ENCODE assay signal across 8 cellular contexts in genomic region chr14:21098134-21098891, GRCh38. TPM values are rescaled to one million over a fixed set of nuclear protein-coding genes. Genes with fewer than 3 reads are reported as not detected.
DNase-seq lines count a peak whose midpoint lies in the region; ATAC-seq and TF ChIP-seq lines count a peak whose summit lies in the region.

Gene ZNF219 (minus strand): TSS chr14:21098655. CDS start chr14:21093591, 5,064 bp downstream.

- H3K9me3 ChIP-seq in OCI-LY1 (ENCODE audit: low read length): no peaks in the 10 kb centered on the region
- H3K9me3 ChIP-seq in heart right ventricle: no peaks in the 10 kb centered on the region

- H3K4me3 Mint-ChIP-seq in osteocyte (ENCODE audit: unreplicated experiment): peak within 1 kb of the TSS; percentile 76

- peak within 1 kb of the TSS; percentile 62 for H3K4me3 ChIP-seq in OCI-LY1 (ENCODE audit: low read depth, low read length, poor library complexity, severe bottlenecking)
- H3K4me3 ChIP-seq in heart right ventricle: peak within 1 kb of the TSS; percentile 18 to 71 (median 66)

- H3F3A ChIP-seq in OCI-LY1 (ENCODE audit: insufficient read depth, low read length): no peaks in the 10 kb centered on the region

- peak within 1 kb of the TSS; percentile 82 for H3K4me2 ChIP-seq in OCI-LY1 (ENCODE audit: low read length)

- DNase-seq in ACHN (peak; percentile 63), anterior cingulate cortex (lab: John Stamatoyannopoulos, UW) (peak in 46 of 58 donors; percentile 4 to 62 (median 39)), heart right ventricle (peak; percentile 65 to 68), osteocyte (ENCODE audit: extremely low spot score, unreplicated experiment) (no peak)

- H3K27ac ChIP-seq in OCI-LY1 (ENCODE audit: low read depth, low read length, poor library complexity, severe bottlenecking): no peak within 1 kb of the TSS
- peak within 1 kb of the TSS; percentile 78 to 95 (median 91) for H3K27ac ChIP-seq in heart right ventricle

- H3K36me3 ChIP-seq in OCI-LY1 (ENCODE audit: insufficient read depth, low read length) (no peaks in the 10 kb centered on the region), heart right ventricle (peaks cover 0 to under 1% (median 0%) of the 10 kb centered on the region in 9 donors)

- H3K9me2 ChIP-seq in OCI-LY1 (ENCODE audit: low read depth, low read length): no peaks in the 10 kb centered on the region

- ATAC-seq in heart right ventricle (peak; percentile 27 to 63 (median 46)), HG03442 (IDR thresholded peaks at IDR 0.05; ENCODE audit: unreplicated experiment) (no peak), HG03196 (IDR thresholded peaks at IDR 0.05; ENCODE audit: unreplicated experiment) (no peak)

- no peaks in the 10 kb centered on the region for H4K20me1 ChIP-seq in OCI-LY1 (ENCODE audit: insufficient read depth, low read length)

- H3K4me1 ChIP-seq in OCI-LY1 (ENCODE audit: insufficient read depth, low read length, severe bottlenecking) (peaks cover 15% of the 10 kb centered on the region), heart right ventricle (peaks cover 2 to 52% (median 27%) of the 10 kb centered on the region in 9 donors)

- no peaks in the 10 kb centered on the region for H3K27me3 Mint-ChIP-seq in osteocyte (ENCODE audit: unreplicated experiment)

- H3K4me1 Mint-ChIP-seq in osteocyte (ENCODE audit: unreplicated experiment): peaks cover 46% of the 10 kb centered on the region

- no peaks in the 10 kb centered on the region for H3K36me3 Mint-ChIP-seq in osteocyte (ENCODE audit: unreplicated experiment)

- peak within 1 kb of the TSS; percentile 83 for H3K27ac Mint-ChIP-seq in osteocyte (ENCODE audit: unreplicated experiment)

- TF ChIP-seq CTCF in GM12873 (IDR thresholded peaks at IDR 0.05; ENCODE audit: insufficient read depth, low read depth, low read length, missing control alignments): peak; percentile 13
- TF ChIP-seq CTCF in OCI-LY1 (IDR thresholded peaks at IDR 0.05; ENCODE audit: low read length): no peak
- peak in 1 of 9 donors; percentile 11 for TF ChIP-seq CTCF in heart right ventricle (IDR thresholded peaks at IDR 0.05)
- peak; percentile 14 for TF ChIP-seq CTCF in osteocyte (IDR thresholded peaks at IDR 0.05)

- H3K9ac ChIP-seq in OCI-LY1 (ENCODE audit: low read length): peak within 1 kb of the TSS; percentile 49

- no peaks in the 10 kb centered on the region for H3K79me2 ChIP-seq in OCI-LY1 (ENCODE audit: insufficient read depth, low read length)

- no peaks in the 10 kb centered on the region for H3K27me3 ChIP-seq in OCI-LY1 (ENCODE audit: insufficient read depth, low read length)
- H3K27me3 ChIP-seq in heart right ventricle: no peaks in the 10 kb centered on the region

- H2AFZ ChIP-seq in OCI-LY1 (ENCODE audit: low read length): no peak within 1 kb of the TSS

- in situ Hi-C loops in ACHN (cut with HindIII; ENCODE audit: low pct_ligation_motif_present, low pct_unique_long_range_greater_than_20kb, low sequenced_read_pairs): no loop called here

- intact Hi-C loops in heart right ventricle (cut with DNase I): no loop called here

- H3K9me3 Mint-ChIP-seq in osteocyte (ENCODE audit: unreplicated experiment): no peaks in the 10 kb centered on the region

- WGBS in heart right ventricle, 2 donors: 0 to 2% methylated on average over 20 to 72 of the region's 87 CpGs

RNA-seq across cellular contexts. Expression of gene ZNF219, which starts in this region (rescaled TPM):
- total RNA-seq in heart right ventricle (10 to 100 TPM; 22.1 to 58.4 (median 32.2) TPM), osteocyte (20.5 and 25.2 TPM in 2 replicates)
- 10 to 100 TPM; 37.1 to 39.2 TPM for polyA plus RNA-seq in heart right ventricle

Comparison
In these comparisons a context has a peak if more than half of its experiments do, and no peak if none do; other contexts are left out.
1. ATAC-seq: peak in heart right ventricle (8 of 8); none in HG03442 (single experiment) and HG03196 (single experiment).